Comparison of ENCODE assay signal across 31 cellular contexts in the genomic region with DNA sequence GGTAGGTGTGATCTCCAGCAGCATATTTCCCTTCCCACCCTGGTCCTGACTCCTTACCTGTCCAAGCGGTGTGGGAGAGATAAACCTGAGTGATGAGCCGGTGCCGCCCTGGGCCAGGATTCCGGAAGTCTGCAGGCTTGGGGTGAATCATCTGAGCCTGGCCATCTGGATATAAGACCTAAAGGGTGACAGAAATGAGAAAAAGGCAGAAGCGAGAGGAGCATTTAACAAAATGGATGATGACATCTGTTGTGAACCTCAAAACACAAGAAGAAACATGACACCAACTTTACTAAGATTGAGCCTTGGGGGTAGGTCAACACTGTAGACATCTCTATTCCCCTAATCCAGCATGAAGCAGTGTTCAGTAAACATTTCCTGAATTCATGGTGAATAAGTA.
DNase-seq lines count a peak whose midpoint lies in the region; ATAC-seq and TF ChIP-seq lines count a peak whose summit lies in the region.
"Had no signal": no experiment of that assay in that cellular context is flagged by ENCODE, and none has a peak within 500 bp of the region (broad histone marks: within the 10 kb centered on the region; RNA-seq: fewer than 3 reads in every experiment).

No MANE protein-coding gene starts in this region.

- H3K4me2 ChIP-seq in GM23248 (ENCODE audit: unreplicated experiment) = no peak overlapping the region
- H3K4me2 ChIP-seq: BLaER1 had no signal

- H3K27me3 ChIP-seq in AG04450 (ENCODE audit: control insufficient read depth, insufficient read depth, low read length) (no peaks in the 10 kb centered on the region), GM23248 (replicated peaks; ENCODE audit: insufficient read depth) (no peaks in the 10 kb centered on the region), SJCRH30 (no peaks in the 10 kb centered on the region)
- H3K27me3 ChIP-seq: BLaER1, dorsolateral prefrontal cortex, tibial artery had no signal

- H3K9me2 ChIP-seq in GM23248 (ENCODE audit: insufficient read depth) = no peaks in the 10 kb centered on the region

- H3K4me1 ChIP-seq in GM23248 (ENCODE audit: insufficient read depth) = peaks cover 15% of the 10 kb centered on the region
- peaks cover 17% of the 10 kb centered on the region for H3K4me1 ChIP-seq in SJCRH30

- H3K4me3 ChIP-seq in AG04450 (ENCODE audit: low read depth, low read length) (no peak overlapping the region), GM23248 (no peak overlapping the region), SJCRH30 (no peak overlapping the region)
- H3K4me3 ChIP-seq: BLaER1, dorsolateral prefrontal cortex, tibial artery had no signal

- peak overlapping the region; percentile 69 for H3K27ac ChIP-seq in AG04450 (ENCODE audit: low read depth, low read length)
- peak overlapping the region; percentile 37 for H3K27ac ChIP-seq in GM23248
- H3K27ac ChIP-seq in SJCRH30 = peak overlapping the region; percentile 53
- H3K27ac ChIP-seq: BLaER1, dorsolateral prefrontal cortex, tibial artery had no signal

- POLR2A ChIA-PET in AG04450 (lab: Yijun Ruan, JAX) = no interaction called here

- no peak for ATAC-seq in GM21423 (IDR thresholded peaks at IDR 0.05; ENCODE audit: unreplicated experiment)
- ATAC-seq: activated CD4-positive, CD25-positive, alpha-beta regulatory T cell treated with anti-CD3 and anti-CD28 coated beads, Interleukin-2, amount 50 U/mL, for 24 hours; HepG2; left lobe of liver; Panc1 had no signal

- WGBS in GM23248 (ENCODE audit: low coverage in 1 of 2, low lambda C conversion rate in 2 of 2, missing lambda C conversion rate in 2 of 2), 2 experiments = 94 to 95% methylated on average over 5 of the region's 5 CpGs

- intact Hi-C loops in CD14-positive monocyte (cut with micrococcal nuclease) = no loop called here

- no peak overlapping the region for H3K9ac ChIP-seq in GM23248
- H3K9ac ChIP-seq: BLaER1 had no signal

- CTCF ChIA-PET in AG04450 (lab: Charles Lee) = no interaction called here

- H3K36me3 ChIP-seq in GM23248 (ENCODE audit: low read depth) = no peaks in the 10 kb centered on the region
- peaks cover 19% of the 10 kb centered on the region; the same call in 1 of the 2 replicates for H3K36me3 ChIP-seq in SJCRH30

- DNase-seq in AG04450 (ENCODE audit: low read depth, low spot score) = peak; percentile 18
- peak; percentile 31 for DNase-seq in GM23248
- DNase-seq in SJCRH30 = peak; percentile 32 to 79
- peak; percentile 68 for DNase-seq in iris pigment epithelial cell (ENCODE audit: low read depth)
- no peak for DNase-seq in CD14-positive monocyte (ENCODE audit: low spot score)
- no peak for DNase-seq in ACHN
- DNase-seq in GF-D8 (lab: John Stamatoyannopoulos, UW) = no peak
- DNase-seq: activated CD4-positive, alpha-beta memory T cell treated with anti-CD3 and anti-CD28 coated beads, Interleukin-2, amount 10 ng/mL, durations not matched to agents 7 days and 5 days; activated CD8-positive, alpha-beta memory T cell treated with anti-CD3 and anti-CD28 coated beads, Interleukin-2, amount 50 U/mL, for 48 hours; activated naive CD8-positive, alpha-beta T cell treated with anti-CD3 and anti-CD28 coated beads, Interleukin-2, amount 10 ng/mL, durations not matched to agents 7 days and 5 days; DMS79 treated with DMSO at 0.1 percent for 48 hours; dorsolateral prefrontal cortex; GOT3; hypothalamus; immature natural killer cell; NCI-H1048; NCI-H1694 treated with DMSO at 0.1 percent for 48 hours; NCI-H526 treated with DMSO at 0.1 percent for 48 hours; nucleus accumbens; SIG-M5; small intestine; stimulated activated CD4-positive, alpha-beta T cell treated with anti-CD3 and anti-CD28 coated beads, Interleukin-2, amount 100 ng/mL, for 24 hours; T-helper 1 cell; tibial artery had no signal

- in situ Hi-C loops in GM23248 (cut with MboI) = no loop called here
- in situ Hi-C loops in ACHN (cut with HindIII; ENCODE audit: low pct_ligation_motif_present, low pct_unique_long_range_greater_than_20kb, low sequenced_read_pairs) = no loop called here

- H2AFZ ChIP-seq in GM23248 = no peak overlapping the region

- H3K79me2 ChIP-seq in GM23248 (ENCODE audit: insufficient read depth) = no peaks in the 10 kb centered on the region

- no peak for TF ChIP-seq CTCF in AG04450 (IDR thresholded peaks at IDR 0.05; ENCODE audit: low read depth, low read length)
- no peak for TF ChIP-seq CTCF in CD14-positive monocyte (IDR thresholded peaks at IDR 0.05)

- no peaks in the 10 kb centered on the region for H3K27me3 Mint-ChIP-seq in CD14-positive monocyte (ENCODE audit: low read depth in 3 of 3)
- H3K27me3 Mint-ChIP-seq: activated CD4-positive, alpha-beta memory T cell treated with anti-CD3 and anti-CD28 coated beads, Interleukin-2, amount 10 ng/mL, durations not matched to agents 7 days and 5 days; activated naive CD8-positive, alpha-beta T cell treated with anti-CD3 and anti-CD28 coated beads, Interleukin-2, amount 10 ng/mL, durations not matched to agents 7 days and 5 days had no signal

- no peaks in the 10 kb centered on the region for H3K9me3 ChIP-seq in AG04450 (ENCODE audit: control insufficient read depth, insufficient read depth, low read length)
- no peaks in the 10 kb centered on the region for H3K9me3 ChIP-seq in GM23248 (ENCODE audit: low read depth)
- H3K9me3 ChIP-seq in SJCRH30 (replicated peaks) = 0 out of 2 replicates have a peak, but pooled peaks cover 2% of the 10 kb centered on the region
- H3K9me3 ChIP-seq: BLaER1, tibial artery had no signal

- peaks cover 80 to 86% of the 10 kb centered on the region in 2 donors for H3K36me3 Mint-ChIP-seq in CD14-positive monocyte

- H3F3A ChIP-seq in GM23248 (ENCODE audit: insufficient read depth) = 0 out of 2 replicates have a peak, but pooled peaks cover 21% of the 10 kb centered on the region

- no peaks in the 10 kb centered on the region for H4K20me1 ChIP-seq in GM23248 (ENCODE audit: insufficient read depth)

- H3K4me3 Mint-ChIP-seq in CD14-positive monocyte = no peak overlapping the region
- H3K4me3 Mint-ChIP-seq: activated CD4-positive, alpha-beta memory T cell treated with anti-CD3 and anti-CD28 coated beads, Interleukin-2, amount 10 ng/mL, durations not matched to agents 7 days and 5 days; activated naive CD8-positive, alpha-beta T cell treated with anti-CD3 and anti-CD28 coated beads, Interleukin-2, amount 10 ng/mL, durations not matched to agents 7 days and 5 days; immature natural killer cell had no signal

- H3K27ac Mint-ChIP-seq in CD14-positive monocyte = peak overlapping the region in 1 of 7 donors; percentile 47
- H3K27ac Mint-ChIP-seq: activated CD4-positive, alpha-beta memory T cell treated with anti-CD3 and anti-CD28 coated beads, Interleukin-2, amount 10 ng/mL, durations not matched to agents 7 days and 5 days; activated naive CD8-positive, alpha-beta T cell treated with anti-CD3 and anti-CD28 coated beads, Interleukin-2, amount 10 ng/mL, durations not matched to agents 7 days and 5 days; activated T-helper 2 cell treated with anti-CD3 and anti-CD28 coated beads, Interferon-gamma antibody, Interleukin-2, Interleukin-4, amounts not matched to agents 10 μg/mL and 5 μg/mL and 100 μg/mL, durations not matched to agents 14 hours and 24 hours and 36 hours had no signal

- no peaks in the 10 kb centered on the region for H3K9me3 Mint-ChIP-seq in CD14-positive monocyte
- H3K9me3 Mint-ChIP-seq: activated CD4-positive, alpha-beta memory T cell treated with anti-CD3 and anti-CD28 coated beads, Interleukin-2, amount 10 ng/mL, durations not matched to agents 7 days and 5 days; activated naive CD8-positive, alpha-beta T cell treated with anti-CD3 and anti-CD28 coated beads, Interleukin-2, amount 10 ng/mL, durations not matched to agents 7 days and 5 days; activated T-helper 2 cell treated with anti-CD3 and anti-CD28 coated beads, Interferon-gamma antibody, Interleukin-2, Interleukin-4, amounts not matched to agents 10 μg/mL and 5 μg/mL and 100 μg/mL, durations not matched to agents 14 hours and 24 hours and 36 hours; immature natural killer cell had no signal

- H3K4me1 Mint-ChIP-seq in CD14-positive monocyte = no peaks in the 10 kb centered on the region

Comparison
In these comparisons a context has a peak if more than half of its experiments do, and no peak if none do; other contexts are left out.
1. DNase-seq: peak in AG04450 (single experiment), GM23248 (single experiment), SJCRH30 (2 of 2) and iris pigment epithelial cell (single experiment); none in CD14-positive monocyte (single experiment), ACHN (single experiment) and GF-D8 (single experiment).
2. Peak in every context shown above with its lines, with median percentiles within 50 percentile points of each other: H3K27ac ChIP-seq.